In the genomic region with DNA sequence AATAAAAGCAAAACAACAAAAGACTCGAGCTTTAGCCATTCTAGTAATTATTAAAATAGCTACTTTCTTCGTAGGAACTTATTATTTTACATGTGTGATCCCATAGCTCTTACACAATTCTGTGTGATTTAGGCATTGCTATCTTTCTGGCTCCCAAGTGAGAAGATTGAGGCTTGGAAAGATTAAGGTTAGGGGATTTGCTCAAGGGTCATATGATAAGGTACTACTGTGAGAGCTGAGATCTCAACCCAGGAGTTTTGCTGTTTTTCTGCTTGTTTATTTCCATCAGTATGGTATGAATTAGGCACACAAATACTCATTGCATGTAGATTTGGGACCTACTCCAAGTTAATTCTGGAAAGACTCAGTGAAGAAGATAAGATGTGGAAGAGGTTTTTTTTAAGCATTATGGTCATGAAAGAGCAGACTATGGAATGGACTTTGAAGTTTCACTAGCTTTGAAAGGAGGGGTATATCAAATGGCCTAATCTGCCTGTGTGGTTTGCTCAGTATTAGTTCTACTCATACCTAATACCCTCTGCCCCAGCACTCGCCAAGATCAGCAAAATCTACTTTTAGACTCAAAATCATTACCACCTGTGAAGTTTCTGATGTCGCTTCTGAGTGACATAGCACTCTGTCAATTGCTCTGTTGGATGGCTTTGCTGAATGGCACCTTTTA, we compare ENCODE assay signal across 8 cellular contexts. TPM values are rescaled to one million over a fixed set of nuclear protein-coding genes. Genes with fewer than 3 reads are reported as not detected.
DNase-seq lines count a peak whose midpoint lies in the region; ATAC-seq and TF ChIP-seq lines count a peak whose summit lies in the region.

No MANE protein-coding gene starts in this region.

- H3K4me3 ChIP-seq in SK-N-SH (ENCODE audit: low read depth in 2 of 2, low read length in 1 of 2), result no peak overlapping the region
- no peak overlapping the region for H3K4me3 ChIP-seq in muscle layer of colon (ENCODE audit: low read depth in 1 of 2, low read length in 2 of 2)
- H3K4me3 ChIP-seq in testis, result no peak overlapping the region
- H3K4me3 ChIP-seq in neural progenitor cell, result no peak overlapping the region

- peak; percentile 81 for ATAC-seq in GM18858 (IDR thresholded peaks at IDR 0.05; ENCODE audit: unreplicated experiment)
- peak; percentile 80 for ATAC-seq in HG02610 (IDR thresholded peaks at IDR 0.05; ENCODE audit: unreplicated experiment)

- no peak for TF ChIP-seq RAD21 in SK-N-SH (IDR thresholded peaks at IDR 0.05; ENCODE audit: low read length)

- H3K27me3 Mint-ChIP-seq in neural progenitor cell (ENCODE audit: insufficient read depth, low read depth), result no peaks in the 10 kb centered on the region

- intact Hi-C loops in testis (cut with DNase I; ENCODE audit: low total_unique reads), result no loop called here

- H3K4me1 ChIP-seq in SK-N-SH (ENCODE audit: control insufficient read depth in 1 of 2, insufficient read depth in 2 of 2, low read depth in 1 of 2, low read length in 1 of 2), result peaks cover 18 to 20% of the 10 kb centered on the region in 2 experiments; a peak in 3 of 4 replicates
- H3K4me1 ChIP-seq in muscle layer of colon (ENCODE audit: insufficient read depth, low read length), result peaks cover 81% of the 10 kb centered on the region
- peaks cover 16% of the 10 kb centered on the region for H3K4me1 ChIP-seq in testis
- H3K4me1 ChIP-seq in neural progenitor cell, result peaks cover 11% of the 10 kb centered on the region

- H3K4me1 Mint-ChIP-seq in neural progenitor cell, result peaks cover 27% of the 10 kb centered on the region

- TF ChIP-seq POLR2A in testis (IDR thresholded peaks at IDR 0.05), result no peak

- peaks cover 22% of the 10 kb centered on the region for H3F3A ChIP-seq in SK-N-SH (replicated peaks; ENCODE audit: insufficient read depth)
- no peaks in the 10 kb centered on the region for H3F3A ChIP-seq in neural progenitor cell (ENCODE audit: low read depth)

- no peaks in the 10 kb centered on the region for H3K9me2 ChIP-seq in SK-N-SH

- DNase-seq in SK-N-SH (no peak), testis (no peak), neural progenitor cell (ENCODE audit: low spot score) (no peak), NCI-H2171 treated with DMSO at 0.1 percent for 48 hours (lab: John Stamatoyannopoulos, UW) (no peak)
- DNase-seq in stimulated activated CD4-positive, alpha-beta T cell treated with anti-CD3 and anti-CD28 coated beads, Interleukin-2, amount 100 ng/mL, for 24 hours, result no peak

- peaks cover 2% of the 10 kb centered on the region for H3K36me3 Mint-ChIP-seq in neural progenitor cell

- WGBS in SK-N-SH (ENCODE audit: low lambda C conversion rate), result 86% methylated on average over 4 of the region's 4 CpGs
- WGBS in testis, 2 donors, result 74 to 77% methylated on average over 4 of the region's 4 CpGs

- no peak overlapping the region for H3K9ac ChIP-seq in SK-N-SH
- H3K9ac ChIP-seq in muscle layer of colon (ENCODE audit: low read length), result no peak overlapping the region
- no peak overlapping the region for H3K9ac ChIP-seq in neural progenitor cell

- H3K27ac ChIP-seq in SK-N-SH (ENCODE audit: low read depth in 2 of 2, low read length in 1 of 2) (peak overlapping the region; percentile 29 to 44; a peak in 3 of 4 replicates), muscle layer of colon (ENCODE audit: low read depth, low read length) (peak overlapping the region; percentile 7), testis (no peak overlapping the region), neural progenitor cell (no peak overlapping the region)

- H3K9me3 Mint-ChIP-seq in neural progenitor cell, result no peaks in the 10 kb centered on the region

- no peak overlapping the region for H3K27ac Mint-ChIP-seq in neural progenitor cell

- peak in 1 of 2 experiments; percentile 20; a peak in 1 of 4 replicates for TF ChIP-seq EP300 in SK-N-SH (IDR thresholded peaks at IDR 0.05; ENCODE audit: borderline replicate concordance in 1 of 2, low read depth in 1 of 2, low read length in 1 of 2)

- H3K4me2 ChIP-seq in SK-N-SH, result no peak overlapping the region
- H3K4me2 ChIP-seq in neural progenitor cell, result no peak overlapping the region

- H4K20me1 ChIP-seq in SK-N-SH (ENCODE audit: insufficient read depth) (peaks cover 89% of the 10 kb centered on the region), neural progenitor cell (ENCODE audit: low read depth) (no peaks in the 10 kb centered on the region)

- H3K27me3 ChIP-seq in SK-N-SH (ENCODE audit: insufficient read depth), result no peaks in the 10 kb centered on the region
- no peaks in the 10 kb centered on the region for H3K27me3 ChIP-seq in muscle layer of colon (ENCODE audit: control insufficient read depth in 1 of 2, insufficient read depth in 2 of 2, low read length in 2 of 2)
- no peaks in the 10 kb centered on the region for H3K27me3 ChIP-seq in testis
- H3K27me3 ChIP-seq in neural progenitor cell, result no peaks in the 10 kb centered on the region

- no peak overlapping the region for H2AFZ ChIP-seq in SK-N-SH (ENCODE audit: low read depth)
- no peak overlapping the region for H2AFZ ChIP-seq in neural progenitor cell (replicated peaks)

- CTCF ChIA-PET in SK-N-SH (lab: Yijun Ruan, JAX), result interaction anchor here (1.0 to 1.7 kb wide), 3 partner anchors 10 to 163 kb away, joined by 3 to 5 read pairs (median 3); no protein-coding TSS in a partner anchor

- H3K79me2 ChIP-seq in SK-N-SH (ENCODE audit: insufficient read depth) (peaks cover 99% of the 10 kb centered on the region), neural progenitor cell (ENCODE audit: low read depth) (peaks cover 10% of the 10 kb centered on the region)

- H3K4me3 Mint-ChIP-seq in neural progenitor cell, result no peak overlapping the region

- no peak for TF ChIP-seq CTCF in SK-N-SH (IDR thresholded peaks at IDR 0.05)
- TF ChIP-seq CTCF in testis (IDR thresholded peaks at IDR 0.05), result no peak
- no peak for TF ChIP-seq CTCF in neural progenitor cell (IDR thresholded peaks at IDR 0.05)

- peaks cover 0 to 18% of the 10 kb centered on the region in 2 experiments for H3K36me3 ChIP-seq in SK-N-SH (replicated peaks in 1 of 2; ENCODE audit: control insufficient read depth in 1 of 2, insufficient read depth in 2 of 2, low read length in 1 of 2)
- no peaks in the 10 kb centered on the region for H3K36me3 ChIP-seq in muscle layer of colon (ENCODE audit: insufficient read depth, low read length)
- no peaks in the 10 kb centered on the region for H3K36me3 ChIP-seq in testis (ENCODE audit: low read depth, missing control alignments)
- no peaks in the 10 kb centered on the region for H3K36me3 ChIP-seq in neural progenitor cell

- POLR2A ChIA-PET in SK-N-SH (lab: Yijun Ruan, JAX), result no interaction called here

- no peaks in the 10 kb centered on the region for H3K9me3 ChIP-seq in SK-N-SH
- no peaks in the 10 kb centered on the region for H3K9me3 ChIP-seq in muscle layer of colon (ENCODE audit: low read length)
- no peaks in the 10 kb centered on the region for H3K9me3 ChIP-seq in testis
- H3K9me3 ChIP-seq in neural progenitor cell (ENCODE audit: low read depth), result no peaks in the 10 kb centered on the region

TF ChIP-seq in SK-N-SH, 30 proteins besides CTCF, POLR2A, EP300 and RAD21 (continues in another document):
- no peak for TF ChIP-seq YY1 (IDR thresholded peaks at IDR 0.05; ENCODE audit: low read depth)
- no peak for TF ChIP-seq FOXJ3 (CRISPR knock-in tag; IDR thresholded peaks at IDR 0.05)
- TF ChIP-seq, protein P1, sequence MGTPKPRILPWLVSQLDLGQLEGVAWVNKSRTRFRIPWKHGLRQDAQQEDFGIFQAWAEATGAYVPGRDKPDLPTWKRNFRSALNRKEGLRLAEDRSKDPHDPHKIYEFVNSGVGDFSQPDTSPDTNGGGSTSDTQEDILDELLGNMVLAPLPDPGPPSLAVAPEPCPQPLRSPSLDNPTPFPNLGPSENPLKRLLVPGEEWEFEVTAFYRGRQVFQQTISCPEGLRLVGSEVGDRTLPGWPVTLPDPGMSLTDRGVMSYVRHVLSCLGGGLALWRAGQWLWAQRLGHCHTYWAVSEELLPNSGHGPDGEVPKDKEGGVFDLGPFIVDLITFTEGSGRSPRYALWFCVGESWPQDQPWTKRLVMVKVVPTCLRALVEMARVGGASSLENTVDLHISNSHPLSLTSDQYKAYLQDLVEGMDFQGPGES (IDR thresholded peaks at IDR 0.05; ENCODE audit: low read depth, low read length), result no peak
- TF ChIP-seq ELF1 (IDR thresholded peaks at IDR 0.05), result no peak
- TF ChIP-seq RFX5 (IDR thresholded peaks at IDR 0.05; ENCODE audit: low read length), result no peak
- TF ChIP-seq, protein P2, sequence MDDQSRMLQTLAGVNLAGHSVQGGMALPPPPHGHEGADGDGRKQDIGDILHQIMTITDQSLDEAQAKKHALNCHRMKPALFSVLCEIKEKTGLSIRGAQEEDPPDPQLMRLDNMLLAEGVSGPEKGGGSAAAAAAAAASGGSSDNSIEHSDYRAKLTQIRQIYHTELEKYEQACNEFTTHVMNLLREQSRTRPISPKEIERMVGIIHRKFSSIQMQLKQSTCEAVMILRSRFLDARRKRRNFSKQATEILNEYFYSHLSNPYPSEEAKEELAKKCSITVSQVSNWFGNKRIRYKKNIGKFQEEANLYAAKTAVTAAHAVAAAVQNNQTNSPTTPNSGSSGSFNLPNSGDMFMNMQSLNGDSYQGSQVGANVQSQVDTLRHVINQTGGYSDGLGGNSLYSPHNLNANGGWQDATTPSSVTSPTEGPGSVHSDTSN (IDR thresholded peaks at IDR 0.05), result peak; percentile 60
- TF ChIP-seq, protein P3, sequence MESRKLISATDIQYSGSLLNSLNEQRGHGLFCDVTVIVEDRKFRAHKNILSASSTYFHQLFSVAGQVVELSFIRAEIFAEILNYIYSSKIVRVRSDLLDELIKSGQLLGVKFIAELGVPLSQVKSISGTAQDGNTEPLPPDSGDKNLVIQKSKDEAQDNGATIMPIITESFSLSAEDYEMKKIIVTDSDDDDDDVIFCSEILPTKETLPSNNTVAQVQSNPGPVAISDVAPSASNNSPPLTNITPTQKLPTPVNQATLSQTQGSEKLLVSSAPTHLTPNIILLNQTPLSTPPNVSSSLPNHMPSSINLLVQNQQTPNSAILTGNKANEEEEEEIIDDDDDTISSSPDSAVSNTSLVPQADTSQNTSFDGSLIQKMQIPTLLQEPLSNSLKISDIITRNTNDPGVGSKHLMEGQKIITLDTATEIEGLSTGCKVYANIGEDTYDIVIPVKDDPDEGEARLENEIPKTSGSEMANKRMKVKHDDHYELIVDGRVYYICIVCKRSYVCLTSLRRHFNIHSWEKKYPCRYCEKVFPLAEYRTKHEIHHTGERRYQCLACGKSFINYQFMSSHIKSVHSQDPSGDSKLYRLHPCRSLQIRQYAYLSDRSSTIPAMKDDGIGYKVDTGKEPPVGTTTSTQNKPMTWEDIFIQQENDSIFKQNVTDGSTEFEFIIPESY (IDR thresholded peaks at IDR 0.05; ENCODE audit: borderline replicate concordance, low read depth), result no peak
- TF ChIP-seq SMC3 (IDR thresholded peaks at IDR 0.05; ENCODE audit: low read depth, low read length), result no peak
- TF ChIP-seq TEAD4 (IDR thresholded peaks at IDR 0.05; ENCODE audit: borderline replicate concordance, insufficient read depth), result no peak
- peak; percentile 56 for TF ChIP-seq TCF12 (IDR thresholded peaks at IDR 0.05)

RNA-seq across cellular contexts. Expression of a gene that starts 12.4 kb away (rescaled TPM):
- polyA plus RNA-seq in SK-N-SH (2012; rRNA removed), result 44.3 and 65.1 TPM in 2 replicates
- polyA plus RNA-seq in SK-N-SH (2012; cell fraction: cytosol; rRNA removed), result 53.4 and 63.3 TPM in 2 replicates
- polyA plus RNA-seq in SK-N-SH (2012; cell fraction: nucleus; rRNA removed), result 56.9 and 69.6 TPM in 2 replicates
- total RNA-seq in testis, result 100 to 1,000 TPM; 145 to 167 TPM
- polyA plus RNA-seq in testis (ENCODE audit: insufficient read depth, low read depth, low replicate concordance), result 36.5 TPM
- total RNA-seq in neural progenitor cell (ENCODE audit: low replicate concordance), result 9.8 and 14.7 TPM in 2 replicates

Comparison
In these comparisons a context has a peak if more than half of its experiments do, and no peak if none do; other contexts are left out.
1. H3K27ac ChIP-seq: peak in SK-N-SH (2 of 2) and muscle layer of colon (single experiment); none in testis (0 of 2) and neural progenitor cell (single experiment).